ENCODE assay signal across 12 cellular contexts in genomic region chr2:236571161-236571560, GRCh38. TPM values are rescaled to one million over a fixed set of nuclear protein-coding genes. Genes with fewer than 3 reads are reported as not detected.
A peak's percentile ranks its signal among the peaks of the same experiment; 100 is the strongest.
DNase-seq lines count a peak whose midpoint lies in the region; ATAC-seq and TF ChIP-seq lines count a peak whose summit lies in the region.
"Had no signal": no experiment of that assay in that cellular context is flagged by ENCODE, and none has a peak within 500 bp of the region (broad histone marks: within the 10 kb centered on the region; RNA-seq: fewer than 3 reads in every experiment).

No MANE protein-coding gene starts in this region.

- H3K4me3 Mint-ChIP-seq in activated B cell treated with CpG ODN at 0.5 μM for 24 hours = peak overlapping the region; percentile 83
- H3K4me3 Mint-ChIP-seq: activated T-cell treated with anti-CD3 and anti-CD28 coated beads, Interleukin-2, amount 50 U/mL, for 4 hours had no signal

- H3K4me1 Mint-ChIP-seq in activated B cell treated with CpG ODN at 0.5 μM for 24 hours = peaks cover 46% of the 10 kb centered on the region

- no peaks in the 10 kb centered on the region for H3K36me3 ChIP-seq in sigmoid colon

- no peaks in the 10 kb centered on the region for H3K9me3 Mint-ChIP-seq in activated B cell treated with CpG ODN at 0.5 μM for 24 hours
- H3K9me3 Mint-ChIP-seq: activated T-cell treated with anti-CD3 and anti-CD28 coated beads, Interleukin-2, amount 50 U/mL, for 4 hours had no signal

- H3K36me3 Mint-ChIP-seq in activated B cell treated with CpG ODN at 0.5 μM for 24 hours (ENCODE audit: low read depth) = no peaks in the 10 kb centered on the region

- intact Hi-C loops in activated B cell treated with CpG ODN at 0.5 μM for 24 hours (cut with micrococcal nuclease) = no loop called here
- intact Hi-C loops in right cardiac atrium (cut with DNase I) = loop anchor here in 1 of 4 donors (5.0 to 10.0 kb wide), 2 partner anchors 206 to 456 kb away; no protein-coding TSS in a partner anchor
- intact Hi-C loops in sigmoid colon (cut with DNase I) = no loop called here

- H3K9me3 ChIP-seq in right cardiac atrium (ENCODE audit: control insufficient read depth, low read length) = no peaks in the 10 kb centered on the region
- no peaks in the 10 kb centered on the region for H3K9me3 ChIP-seq in sigmoid colon

- 61% methylated on average over 8 of the region's 8 CpGs for WGBS in right cardiac atrium
- 64 to 77% methylated on average over 8 of the region's 8 CpGs for WGBS in sigmoid colon, 2 donors

- H3K27ac ChIP-seq in right cardiac atrium (ENCODE audit: low read length) (no peak overlapping the region), sigmoid colon (peak overlapping the region; percentile 85 to 93 (median 87))

- DNase-seq in GM12865 (ENCODE audit: low read depth) (no peak), activated B cell treated with CpG ODN at 0.5 μM for 24 hours (no peak), right cardiac atrium (no peak), sigmoid colon (peak; percentile 55), SIG-M5 (lab: John Stamatoyannopoulos, UW) (no peak), DMS114 treated with DMSO at 0.1 percent for 48 hours (lab: John Stamatoyannopoulos, UW; ENCODE audit: unreplicated experiment) (no peak)
- DNase-seq: activated T-cell treated with anti-CD3 and anti-CD28 coated beads, Interleukin-2, amount 50 U/mL, for 4 hours; DMS153; effector CD8-positive, alpha-beta T cell; T1000 had no signal

- H3K27me3 ChIP-seq in right cardiac atrium (ENCODE audit: control insufficient read depth, insufficient read depth) (no peaks in the 10 kb centered on the region), sigmoid colon (no peaks in the 10 kb centered on the region)

- H3K27ac Mint-ChIP-seq in activated B cell treated with CpG ODN at 0.5 μM for 24 hours = no peak overlapping the region

- TF ChIP-seq EP300 in sigmoid colon (IDR thresholded peaks at IDR 0.05) = no peak

- POLR2A ChIA-PET in activated B cell treated with CpG ODN at 0.5 μM for 24 hours (lab: Charles Lee) = interaction anchor here (4.4 to 5.1 kb wide), 3 partner anchors 27 to 59 kb away, joined by 40 to 90 read pairs (median 41); no protein-coding TSS in a partner anchor

- H3K4me1 ChIP-seq in right cardiac atrium (ENCODE audit: control insufficient read depth, insufficient read depth, low read length) = peaks cover 2% of the 10 kb centered on the region
- peaks cover 0 to 84% (median 50%) of the 10 kb centered on the region in 4 donors for H3K4me1 ChIP-seq in sigmoid colon

- ATAC-seq in activated B cell treated with CpG ODN at 0.5 μM for 24 hours (ENCODE audit: low read depth) = no peak
- no peak for ATAC-seq in right cardiac atrium
- ATAC-seq in HG03139 (IDR thresholded peaks at IDR 0.05; ENCODE audit: unreplicated experiment) = no peak
- ATAC-seq in HG03457 (IDR thresholded peaks at IDR 0.05; ENCODE audit: unreplicated experiment) = no peak
- ATAC-seq: activated T-cell treated with anti-CD3 and anti-CD28 coated beads, Interleukin-2, amount 50 U/mL, for 4 hours had no signal

- CTCF ChIA-PET in activated B cell treated with CpG ODN at 0.5 μM for 24 hours (lab: Charles Lee) = interaction anchor here (0.9 to 7.1 kb wide), 5 partner anchors 20 to 218 kb away, joined by 3 to 264 read pairs (median 15); a partner anchor contains a TSS

- TF ChIP-seq CTCF in GM12865 (IDR thresholded peaks at IDR 0.05; ENCODE audit: insufficient read depth, low read depth, low read length, missing control alignments) (no peak), activated B cell treated with CpG ODN at 0.5 μM for 24 hours (IDR thresholded peaks at IDR 0.05) (no peak), sigmoid colon (IDR thresholded peaks at IDR 0.05) (no peak)

- TF ChIP-seq POLR2A in sigmoid colon (IDR thresholded peaks at IDR 0.05) = no peak

- peak overlapping the region; percentile 35 for H3K4me3 ChIP-seq in GM12865 (ENCODE audit: low read depth, low read length)
- H3K4me3 ChIP-seq in right cardiac atrium (ENCODE audit: low read length) = peak overlapping the region; percentile 79
- peak overlapping the region; percentile 28 to 57 (median 46) for H3K4me3 ChIP-seq in sigmoid colon

- H3K27me3 Mint-ChIP-seq in activated B cell treated with CpG ODN at 0.5 μM for 24 hours = no peaks in the 10 kb centered on the region

RNA-seq across cellular contexts. Expression of gene ACKR3, which starts 1.5 kb away (rescaled TPM):
- total RNA-seq in activated B cell treated with CpG ODN at 0.5 μM for 24 hours (5.8 and 6.6 TPM in 2 replicates), right cardiac atrium (10 to 100 TPM; 27.4 to 50.1 (median 33.8) TPM), sigmoid colon (10 to 100 TPM; 17.0 to 39.1 (median 21.6) TPM)
- polyA plus RNA-seq in right cardiac atrium (22.5 TPM), sigmoid colon (10 to 100 TPM in 1 of 3 donors, 1 to 10 TPM in 2; 1.6 to 11.4 (median 9.8) TPM)
